20 cellular contexts compared by ENCODE assay signal in genomic region chr3:114847564-114847963, GRCh38.
A peak's percentile ranks its signal among the peaks of the same experiment; 100 is the strongest.
DNase-seq lines count a peak whose midpoint lies in the region; ATAC-seq and TF ChIP-seq lines count a peak whose summit lies in the region.
"Had no signal": no experiment of that assay in that cellular context is flagged by ENCODE, and none has a peak within 500 bp of the region (broad histone marks: within the 10 kb centered on the region; RNA-seq: fewer than 3 reads in every experiment).

No MANE protein-coding gene starts in this region.

- no peak for TF ChIP-seq CTCF in coronary artery (IDR thresholded peaks at IDR 0.05)
- no peak for TF ChIP-seq CTCF in nephron (IDR thresholded peaks at IDR 0.05; ENCODE audit: unreplicated experiment in 3 of 3)
- no peak for TF ChIP-seq CTCF in transverse colon (IDR thresholded peaks at IDR 0.05)
- no peak for TF ChIP-seq CTCF in nephron progenitor cell (IDR thresholded peaks at IDR 0.05)

- in situ Hi-C loops in transverse colon (cut with MboI; ENCODE audit: low pct_ligation_motif_present in 1 of 4, low pct_unique_long_range_greater_than_20kb in 1 of 4, low sequenced_read_pairs in 3 of 4), result loop anchor here in 3 of 4 donors (25.0 kb wide), 2 partner anchors 240 to 840 kb away; no protein-coding TSS in a partner anchor

- no peaks in the 10 kb centered on the region for H3K27me3 ChIP-seq in transverse colon
- H3K27me3 ChIP-seq: SJCRH30 had no signal

- 68 to 100% methylated on average over 1 to 2 of the region's 2 CpGs for WGBS in transverse colon (ENCODE audit: low coverage in 1 of 2), 2 donors

- H3K4me1 Mint-ChIP-seq in nephron, result peaks cover 9% of the 10 kb centered on the region
- no peaks in the 10 kb centered on the region for H3K4me1 Mint-ChIP-seq in nephron progenitor cell
- no peaks in the 10 kb centered on the region for H3K4me1 Mint-ChIP-seq in stimulated activated memory B cell treated with anti-CD40 and anti-IgM and Interleukin-4, amounts not matched to agents 10 μg/mL and 1 μg/mL and 100 μg/mL, for 72 hours
- H3K4me1 Mint-ChIP-seq: activated CD4-positive, alpha-beta memory T cell treated with anti-CD3 and anti-CD28 coated beads, Interleukin-2, amount 10 ng/mL, durations not matched to agents 7 days and 5 days; immature natural killer cell had no signal

- no peak for ATAC-seq in stimulated activated memory B cell treated with anti-CD40 and anti-IgM and Interleukin-4, amounts not matched to agents 10 μg/mL and 1 μg/mL and 100 μg/mL, for 72 hours
- ATAC-seq: left colon had no signal

- no peak overlapping the region for H3K4me3 Mint-ChIP-seq in nephron
- no peak overlapping the region for H3K4me3 Mint-ChIP-seq in nephron progenitor cell
- no peak overlapping the region for H3K4me3 Mint-ChIP-seq in stimulated activated memory B cell treated with anti-CD40 and anti-IgM and Interleukin-4, amounts not matched to agents 10 μg/mL and 1 μg/mL and 100 μg/mL, for 72 hours
- H3K4me3 Mint-ChIP-seq: activated CD4-positive, alpha-beta memory T cell treated with anti-CD3 and anti-CD28 coated beads, Interleukin-2, amount 10 ng/mL, durations not matched to agents 7 days and 5 days; activated naive CD4-positive, alpha-beta T cell treated with anti-CD3 and anti-CD28 coated beads for 36 hours; immature natural killer cell had no signal

- H3K27ac ChIP-seq in coronary artery, result peak overlapping the region; percentile 55
- H3K27ac ChIP-seq in transverse colon, result peak overlapping the region; percentile 16 to 31 (median 28)
- H3K27ac ChIP-seq: SJCRH30 had no signal

- no peak overlapping the region for H3K4me3 ChIP-seq in coronary artery
- no peak overlapping the region for H3K4me3 ChIP-seq in transverse colon
- H3K4me3 ChIP-seq: SJCRH30 had no signal

- H3K27me3 Mint-ChIP-seq in nephron (ENCODE audit: low read depth) (no peaks in the 10 kb centered on the region), nephron progenitor cell (ENCODE audit: low read depth, poor library complexity) (peaks cover 3% of the 10 kb centered on the region)
- no peaks in the 10 kb centered on the region for H3K27me3 Mint-ChIP-seq in stimulated activated memory B cell treated with anti-CD40 and anti-IgM and Interleukin-4, amounts not matched to agents 10 μg/mL and 1 μg/mL and 100 μg/mL, for 72 hours
- H3K27me3 Mint-ChIP-seq: activated CD4-positive, alpha-beta memory T cell treated with anti-CD3 and anti-CD28 coated beads, Interleukin-2, amount 10 ng/mL, durations not matched to agents 7 days and 5 days had no signal

- no peaks in the 10 kb centered on the region for H3K9me3 ChIP-seq in transverse colon
- H3K9me3 ChIP-seq: SJCRH30, thoracic aorta had no signal

- no peak for TF ChIP-seq EP300 in transverse colon (IDR thresholded peaks at IDR 0.05; ENCODE audit: low read depth)

- intact Hi-C loops in transverse colon (cut with DNase I; ENCODE audit: low total_unique reads), result no loop called here

- TF ChIP-seq POLR2A in transverse colon (IDR thresholded peaks at IDR 0.05), result no peak

- peak overlapping the region in 2 of 3 experiments; percentile 22 to 56 for H3K27ac Mint-ChIP-seq in nephron
- H3K27ac Mint-ChIP-seq in nephron progenitor cell, result no peak overlapping the region
- no peak overlapping the region for H3K27ac Mint-ChIP-seq in stimulated activated memory B cell treated with anti-CD40 and anti-IgM and Interleukin-4, amounts not matched to agents 10 μg/mL and 1 μg/mL and 100 μg/mL, for 72 hours
- H3K27ac Mint-ChIP-seq: activated CD4-positive, alpha-beta memory T cell treated with anti-CD3 and anti-CD28 coated beads, Interleukin-2, amount 10 ng/mL, durations not matched to agents 7 days and 5 days; activated naive CD4-positive, alpha-beta T cell treated with anti-CD3 and anti-CD28 coated beads for 36 hours; immature natural killer cell had no signal

- H3K36me3 Mint-ChIP-seq in nephron (ENCODE audit: low read depth) (peaks cover 3% of the 10 kb centered on the region), nephron progenitor cell (ENCODE audit: low read depth) (no peaks in the 10 kb centered on the region)
- peaks cover 10% of the 10 kb centered on the region for H3K36me3 Mint-ChIP-seq in stimulated activated memory B cell treated with anti-CD40 and anti-IgM and Interleukin-4, amounts not matched to agents 10 μg/mL and 1 μg/mL and 100 μg/mL, for 72 hours
- H3K36me3 Mint-ChIP-seq: immature natural killer cell had no signal

- H3K4me1 ChIP-seq in transverse colon, result peaks cover 0 to 19% (median 7%) of the 10 kb centered on the region in 4 donors

- no peaks in the 10 kb centered on the region for H3K36me3 ChIP-seq in transverse colon
- H3K36me3 ChIP-seq: SJCRH30, thoracic aorta had no signal

- H3K9me3 Mint-ChIP-seq in nephron (no peaks in the 10 kb centered on the region), nephron progenitor cell (no peaks in the 10 kb centered on the region)
- H3K9me3 Mint-ChIP-seq in stimulated activated memory B cell treated with anti-CD40 and anti-IgM and Interleukin-4, amounts not matched to agents 10 μg/mL and 1 μg/mL and 100 μg/mL, for 72 hours, result no peaks in the 10 kb centered on the region
- H3K9me3 Mint-ChIP-seq: activated CD4-positive, alpha-beta memory T cell treated with anti-CD3 and anti-CD28 coated beads, Interleukin-2, amount 10 ng/mL, durations not matched to agents 7 days and 5 days; activated naive CD4-positive, alpha-beta T cell treated with anti-CD3 and anti-CD28 coated beads for 36 hours; immature natural killer cell had no signal

- peak; percentile 32 for DNase-seq in NCI-H69 (lab: John Stamatoyannopoulos, UW)
- DNase-seq in coronary artery (ENCODE audit: low spot score), result no peak
- no peak for DNase-seq in transverse colon
- DNase-seq in NCI-H82 treated with DMSO at 0.1 percent for 48 hours (lab: John Stamatoyannopoulos, UW; ENCODE audit: unreplicated experiment), result no peak
- DNase-seq in nephron progenitor cell, result no peak
- DNase-seq: activated CD4-positive, alpha-beta memory T cell treated with anti-CD3 and anti-CD28 coated beads, Interleukin-2, amount 10 ng/mL, durations not matched to agents 7 days and 5 days; activated CD8-positive, alpha-beta memory T cell treated with anti-CD3 and anti-CD28 coated beads, Interleukin-2, amount 50 U/mL, for 4 hours; activated naive CD4-positive, alpha-beta T cell treated with anti-CD3 and anti-CD28 coated beads for 36 hours; DMS53; immature natural killer cell; left colon; NCI-H1417; NCI-H2081 treated with DMSO at 0.1 percent for 48 hours; NCI-H226; stimulated activated naive CD4-positive, alpha-beta T cell; T-helper 9 cell had no signal

Comparison
In these comparisons a context has a peak if more than half of its experiments do, and no peak if none do; other contexts are left out.
1. H3K27ac Mint-ChIP-seq: peak in nephron (2 of 3); none in nephron progenitor cell (single experiment) and stimulated activated memory B cell treated with anti-CD40 and anti-IgM and Interleukin-4, amounts not matched to agents 10 μg/mL and 1 μg/mL and 100 μg/mL, for 72 hours (single experiment).